In the genomic region with DNA sequence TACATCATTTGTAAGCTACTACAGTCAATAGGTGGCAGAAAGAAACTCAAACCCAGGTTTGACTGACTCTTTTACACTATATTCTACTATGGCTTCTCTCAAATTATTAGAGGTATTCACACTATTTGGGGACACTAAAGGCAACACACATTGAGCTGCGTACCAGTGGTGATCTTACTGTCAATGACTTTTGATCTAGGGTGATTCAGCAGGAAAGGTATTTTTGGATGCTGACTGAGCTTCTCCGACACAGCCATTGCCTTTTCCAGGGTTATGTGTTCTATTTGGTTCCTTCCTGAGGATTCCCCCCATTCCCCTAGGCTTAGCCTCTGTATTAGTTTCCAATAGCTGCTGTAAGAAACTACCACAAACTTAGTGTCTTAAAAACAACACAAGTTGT, we compare ENCODE assay signal across 20 cellular contexts.
DNase-seq lines count a peak whose midpoint lies in the region; ATAC-seq and TF ChIP-seq lines count a peak whose summit lies in the region.
"Had no signal": no experiment of that assay in that cellular context is flagged by ENCODE, and none has a peak within 500 bp of the region (broad histone marks: within the 10 kb centered on the region; RNA-seq: fewer than 3 reads in every experiment).

No MANE protein-coding gene starts in this region.

- H3K27me3 ChIP-seq in gastrocnemius medialis, result no peaks in the 10 kb centered on the region
- H3K27me3 ChIP-seq: BE2C; BLaER1 treated with 17β-estradiol and CSF1 and Interleukin-3, amounts not matched to agents 10 nM and 100 nM had no signal

- peaks cover 32 to 38% of the 10 kb centered on the region in 2 donors for H3K4me1 ChIP-seq in gastrocnemius medialis
- H3K4me1 ChIP-seq: BE2C had no signal

- peak; percentile 10 for ATAC-seq in left ventricle myocardium superior
- no peak for ATAC-seq in Right ventricle myocardium superior (ENCODE audit: poor library complexity)
- ATAC-seq in gastrocnemius medialis, result peak; percentile 62 to 74
- ATAC-seq in HG03159 (IDR thresholded peaks at IDR 0.05; ENCODE audit: unreplicated experiment), result no peak
- ATAC-seq in HG03432 (IDR thresholded peaks at IDR 0.05; ENCODE audit: unreplicated experiment), result no peak
- ATAC-seq: GM23338, HCT116 had no signal

- no peak overlapping the region for H3K4me3 ChIP-seq in gastrocnemius medialis
- H3K4me3 ChIP-seq: BLaER1 treated with 17β-estradiol and CSF1 and Interleukin-3, amounts not matched to agents 10 nM and 100 nM; GM23338 had no signal

- intact Hi-C loops in left ventricle myocardium superior (cut with micrococcal nuclease) (no loop called here), Right ventricle myocardium superior (cut with DNase I) (no loop called here), gastrocnemius medialis (cut with DNase I; ENCODE audit: low total_unique reads) (no loop called here)

- no peak for TF ChIP-seq CTCF in gastrocnemius medialis (IDR thresholded peaks at IDR 0.05 in 4 of 5, conservative IDR thresholded peaks at IDR 0.05 in 1 of 5)

- peak overlapping the region; percentile 74 to 78 (median 76) for H3K27ac ChIP-seq in gastrocnemius medialis
- H3K27ac ChIP-seq: 22Rv1; BLaER1 treated with 17β-estradiol and CSF1 and Interleukin-3, amounts not matched to agents 10 nM and 100 nM had no signal

- H3K9me3 ChIP-seq in gastrocnemius medialis, result no peaks in the 10 kb centered on the region
- H3K9me3 ChIP-seq: BE2C; BLaER1 treated with 17β-estradiol and CSF1 and Interleukin-3, amounts not matched to agents 10 nM and 100 nM had no signal

- DNase-seq in left ventricle myocardium superior (no peak), Right ventricle myocardium superior (no peak), kidney tubule cell (ENCODE audit: low spot score) (peak; percentile 12), gastrocnemius medialis (no peak), NCI-H69 (lab: John Stamatoyannopoulos, UW) (no peak), NCI-H1436 (lab: John Stamatoyannopoulos, UW) (no peak)
- DNase-seq: BE2C; Calu3; CD4-positive, alpha-beta memory T cell; COR-L47; DMS53; DMS79 treated with DMSO at 0.1 percent for 48 hours; GF-D8; H9 had no signal

- no peak for TF ChIP-seq POLR2A in gastrocnemius medialis (IDR thresholded peaks at IDR 0.05)

- peaks cover 0 to 19% of the 10 kb centered on the region in 2 donors for H3K36me3 ChIP-seq in gastrocnemius medialis
- H3K36me3 ChIP-seq: BE2C had no signal

- in situ Hi-C loops in gastrocnemius medialis (cut with MboI; ENCODE audit: low sequenced_read_pairs in 4 of 4), result loop anchor here in 1 of 4 donors (25.0 kb wide), 1 partner anchor 177 kb away; no protein-coding TSS in a partner anchor

Comparison
In these comparisons a context has a peak if more than half of its experiments do, and no peak if none do; other contexts are left out.
1. ATAC-seq: peak in left ventricle myocardium superior (single experiment) and gastrocnemius medialis (2 of 2); none in Right ventricle myocardium superior (single experiment), HG03159 (single experiment) and HG03432 (single experiment).